Comparison of ENCODE assay signal across 9 cellular contexts in genomic region chr6:10426781-10427279, GRCh38. TPM values are rescaled to one million over a fixed set of nuclear protein-coding genes. Genes with fewer than 3 reads are reported as not detected.
A peak's percentile ranks its signal among the peaks of the same experiment; 100 is the strongest.
DNase-seq lines count a peak whose midpoint lies in the region; ATAC-seq and TF ChIP-seq lines count a peak whose summit lies in the region.
"Had no signal": no experiment of that assay in that cellular context is flagged by ENCODE, and none has a peak within 500 bp of the region (broad histone marks: within the 10 kb centered on the region; RNA-seq: fewer than 3 reads in every experiment).

No MANE protein-coding gene starts in this region.

- no peak overlapping the region for H3K27ac Mint-ChIP-seq in activated B cell treated with CpG ODN at 0.5 μM for 24 hours

- peaks cover 27% of the 10 kb centered on the region for H3K4me1 Mint-ChIP-seq in activated B cell treated with CpG ODN at 0.5 μM for 24 hours

- TF ChIP-seq POLR2A in spleen (IDR thresholded peaks at IDR 0.05), result no peak

- peak; percentile 56 for DNase-seq in NCI-H748 (lab: John Stamatoyannopoulos, UW; ENCODE audit: unreplicated experiment)
- no peak for DNase-seq in NCI-H748 treated with DMSO at 0.1 percent for 48 hours (lab: John Stamatoyannopoulos, UW)
- no peak for DNase-seq in activated B cell treated with CpG ODN at 0.5 μM for 24 hours
- no peak for DNase-seq in spleen
- no peak for DNase-seq in NCI-H69 (lab: John Stamatoyannopoulos, UW)
- no peak for DNase-seq in mucosa of descending colon

- H3K27ac ChIP-seq in spleen, result no peak overlapping the region

- H3K36me3 Mint-ChIP-seq in activated B cell treated with CpG ODN at 0.5 μM for 24 hours (ENCODE audit: low read depth), result no peaks in the 10 kb centered on the region

- peaks cover 6 to 95% (median 58%) of the 10 kb centered on the region in 7 donors for H3K27me3 ChIP-seq in spleen (replicated peaks in 1 of 7)

- H3K36me3 ChIP-seq in spleen (no peaks in the 10 kb centered on the region), mucosa of descending colon (ENCODE audit: low read depth) (no peaks in the 10 kb centered on the region)

- peaks cover 61% of the 10 kb centered on the region for H3K27me3 Mint-ChIP-seq in activated B cell treated with CpG ODN at 0.5 μM for 24 hours

- no peaks in the 10 kb centered on the region for H3K9me3 ChIP-seq in spleen
- H3K9me3 ChIP-seq in mucosa of descending colon, result no peaks in the 10 kb centered on the region

- intact Hi-C loops in activated B cell treated with CpG ODN at 0.5 μM for 24 hours (cut with micrococcal nuclease), result no loop called here
- intact Hi-C loops in spleen (cut with DNase I; ENCODE audit: low total_unique reads), result no loop called here
- intact Hi-C loops in mucosa of descending colon (cut with DNase I, micrococcal nuclease), result no loop called here

- peak overlapping the region; percentile 75 for H3K4me3 Mint-ChIP-seq in activated B cell treated with CpG ODN at 0.5 μM for 24 hours

- CTCF ChIA-PET in activated B cell treated with CpG ODN at 0.5 μM for 24 hours (lab: Charles Lee), result no interaction called here

- H3K4me1 ChIP-seq in spleen, result peaks cover 4 to 26% (median 19%) of the 10 kb centered on the region in 6 donors
- peaks cover 16% of the 10 kb centered on the region for H3K4me1 ChIP-seq in mucosa of descending colon (ENCODE audit: low read depth)

- ATAC-seq in activated B cell treated with CpG ODN at 0.5 μM for 24 hours (ENCODE audit: low read depth) (no peak), HG03025 (IDR thresholded peaks at IDR 0.05; ENCODE audit: low FRiP score, unreplicated experiment) (no peak), mucosa of descending colon (no peak)

- H3K9me3 Mint-ChIP-seq in activated B cell treated with CpG ODN at 0.5 μM for 24 hours, result peaks cover 3% of the 10 kb centered on the region

- 6 to 16% (median 8%) methylated on average over 6 of the region's 6 CpGs for WGBS in spleen, 5 donors

- TF ChIP-seq CTCF in activated B cell treated with CpG ODN at 0.5 μM for 24 hours (IDR thresholded peaks at IDR 0.05), result no peak
- TF ChIP-seq CTCF in spleen (IDR thresholded peaks at IDR 0.05 in 8 of 11, conservative IDR thresholded peaks at IDR 0.05 in 3 of 11), result no peak
- TF ChIP-seq CTCF in mucosa of descending colon (IDR thresholded peaks at IDR 0.05), result no peak

- POLR2A ChIA-PET in activated B cell treated with CpG ODN at 0.5 μM for 24 hours (lab: Charles Lee), result no interaction called here

- H3K4me3 ChIP-seq in iPS-11a (ENCODE audit: low read depth, low read length) (peak overlapping the region; percentile 43), spleen (peak overlapping the region; percentile 16 to 69 (median 47)), mucosa of descending colon (no peak overlapping the region)

RNA-seq across cellular contexts. Expression of gene TFAP2A, which starts 12.0 kb away (rescaled TPM):
- total RNA-seq in activated B cell treated with CpG ODN at 0.5 μM for 24 hours (not detected in 2 replicates), spleen (under 1 TPM in 3 of 7 donors, not detected in 4; 0.27 to 0.94 (median 0.28) TPM), mucosa of descending colon (under 1 TPM; 0.09 to 0.98 (median 0.53) TPM)
- under 1 TPM; 0.04 to 0.19 (median 0.11) TPM for polyA plus RNA-seq in spleen
- total RNA-seq: lung microvascular endothelial cell had no signal
